Comparison of ENCODE assay signal across 13 cellular contexts in the genomic region with DNA sequence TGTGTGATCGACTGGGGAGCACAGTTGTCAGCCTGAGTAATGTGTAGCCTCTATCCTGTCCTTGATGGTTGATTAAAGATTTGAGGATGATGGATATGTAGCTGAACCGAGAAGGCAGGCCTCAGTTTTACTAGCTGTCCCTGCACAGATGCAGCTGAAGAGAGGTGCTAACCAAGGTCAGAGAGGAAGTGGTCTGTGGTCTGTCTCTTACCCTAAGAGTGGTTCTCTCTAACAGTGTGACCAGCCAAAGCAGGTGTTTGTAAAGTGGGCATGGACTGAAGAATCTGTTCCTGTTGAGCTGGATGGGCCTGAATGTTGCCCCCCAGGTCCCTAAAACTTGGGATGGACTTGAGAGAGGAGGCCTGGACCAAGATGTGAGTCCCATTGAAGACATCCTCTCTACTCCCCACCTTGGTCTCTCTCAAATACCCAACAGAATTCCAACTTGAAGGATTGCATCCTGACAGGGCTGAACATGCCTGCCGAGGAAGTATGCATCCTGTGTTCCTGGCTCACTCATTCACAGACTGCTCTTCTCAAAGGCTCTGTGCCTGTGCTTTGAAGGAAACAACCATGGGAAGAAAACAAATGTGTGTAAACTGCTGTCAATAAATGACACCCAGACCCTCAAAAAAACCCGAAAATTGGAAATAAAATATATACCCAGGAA.
A peak's percentile ranks its signal among the peaks of the same experiment; 100 is the strongest.
DNase-seq lines count a peak whose midpoint lies in the region; ATAC-seq, FAIRE-seq and TF ChIP-seq lines count a peak whose summit lies in the region.
"Had no signal": no experiment of that assay in that cellular context is flagged by ENCODE, and none has a peak within 500 bp of the region (broad histone marks: within the 10 kb centered on the region; RNA-seq: fewer than 3 reads in every experiment).

No MANE protein-coding gene starts in this region.

- TF ChIP-seq CTCF in epithelial cell of esophagus (IDR thresholded peaks at IDR 0.05; ENCODE audit: insufficient read depth, low read depth, low read length, missing control alignments) (no peak), pancreas (IDR thresholded peaks at IDR 0.05) (no peak), osteocyte (IDR thresholded peaks at IDR 0.05) (no peak)

- intact Hi-C loops in pancreas (cut with DNase I), result no loop called here

- peak; percentile 49 for DNase-seq in epithelial cell of esophagus (ENCODE audit: low read depth)
- DNase-seq in NCI-H2171 treated with DMSO at 0.1 percent for 48 hours (lab: John Stamatoyannopoulos, UW), result no peak
- no peak for DNase-seq in SKM-1 treated with dmso at 0.1 percent for 144 hours (lab: John Stamatoyannopoulos, UW; ENCODE audit: unreplicated experiment)
- no peak for DNase-seq in pancreas
- no peak for DNase-seq in osteocyte (ENCODE audit: extremely low spot score, unreplicated experiment)
- DNase-seq: activated CD4-positive, CD25-positive, alpha-beta regulatory T cell treated with anti-CD3 and anti-CD28 coated beads, Interleukin-2, amount 50 U/mL, for 72 hours; glutamatergic neuron; IMR-90; posterior cingulate gyrus; upper lobe of right lung had no signal

- H3K36me3 ChIP-seq in pancreas, result no peaks in the 10 kb centered on the region
- H3K36me3 ChIP-seq: upper lobe of right lung had no signal

- H3K4me1 ChIP-seq in pancreas, result no peaks in the 10 kb centered on the region
- H3K4me1 ChIP-seq: upper lobe of right lung had no signal

- H3K4me3 ChIP-seq in epithelial cell of esophagus (ENCODE audit: low read length) (no peak overlapping the region), pancreas (no peak overlapping the region)
- H3K4me3 ChIP-seq: upper lobe of right lung had no signal

- no peak overlapping the region for H3K4me3 Mint-ChIP-seq in osteocyte (ENCODE audit: unreplicated experiment)

- H3K36me3 Mint-ChIP-seq in osteocyte (ENCODE audit: unreplicated experiment), result peaks cover 13% of the 10 kb centered on the region

- H3K27me3 Mint-ChIP-seq in osteocyte (ENCODE audit: unreplicated experiment), result no peaks in the 10 kb centered on the region

- H3K4me1 Mint-ChIP-seq in osteocyte (ENCODE audit: unreplicated experiment), result no peaks in the 10 kb centered on the region

- H3K27me3 ChIP-seq in pancreas, result no peaks in the 10 kb centered on the region
- H3K27me3 ChIP-seq: upper lobe of right lung had no signal

- FAIRE-seq in pancreas (lab: Jason Lieb, UNC), result no peak

- peaks cover 19% of the 10 kb centered on the region for H3K9me3 Mint-ChIP-seq in osteocyte (ENCODE audit: unreplicated experiment)

- no peaks in the 10 kb centered on the region for H3K9me3 ChIP-seq in pancreas
- H3K9me3 ChIP-seq: upper lobe of right lung had no signal

- H3K27ac ChIP-seq in pancreas, result no peak overlapping the region
- H3K27ac ChIP-seq: upper lobe of right lung had no signal

- 80 to 84% methylated on average over 4 of the region's 4 CpGs for WGBS in pancreas, 2 donors

- H3K27ac Mint-ChIP-seq in osteocyte (ENCODE audit: unreplicated experiment), result no peak overlapping the region

- ATAC-seq in GM18907 (IDR thresholded peaks at IDR 0.05; ENCODE audit: unreplicated experiment) (peak; percentile 99), GM21576 (IDR thresholded peaks at IDR 0.05; ENCODE audit: unreplicated experiment) (peak; percentile 82), HG03135 (IDR thresholded peaks at IDR 0.05; ENCODE audit: unreplicated experiment) (peak; percentile 96), pancreas (no peak)
- ATAC-seq: upper lobe of right lung had no signal

Comparison
In these comparisons a context has a peak if more than half of its experiments do, and no peak if none do; other contexts are left out.
1. ATAC-seq: peak in GM18907 (single experiment), GM21576 (single experiment) and HG03135 (single experiment); none in pancreas (0 of 4).